In the genomic region with DNA sequence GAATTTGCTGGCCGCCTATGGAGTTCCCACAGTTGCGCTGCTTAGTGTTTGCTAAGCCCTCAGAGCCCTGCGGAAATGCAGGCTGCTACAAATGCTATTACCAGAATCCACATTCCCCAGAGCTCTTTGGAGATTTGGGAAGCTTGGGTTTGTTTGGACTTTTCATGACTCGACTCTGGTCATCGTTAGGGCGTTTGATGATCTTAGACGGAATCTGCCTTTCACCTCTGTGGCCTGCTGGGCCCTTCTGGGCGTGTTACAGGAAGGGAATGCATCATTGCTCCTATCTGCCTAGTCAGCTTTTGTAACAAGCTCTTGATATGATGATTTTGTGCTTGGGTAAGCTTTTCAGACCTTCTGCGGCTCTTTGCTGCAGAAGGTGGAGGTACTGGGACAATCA, we compare ENCODE assay signal across 24 cellular contexts. TPM values are rescaled to one million over a fixed set of nuclear protein-coding genes. Genes with fewer than 3 reads are reported as not detected.
DNase-seq lines count a peak whose midpoint lies in the region; ATAC-seq, FAIRE-seq and TF ChIP-seq lines count a peak whose summit lies in the region.
"Had no signal": no experiment of that assay in that cellular context is flagged by ENCODE, and none has a peak within 500 bp of the region (broad histone marks: within the 10 kb centered on the region; RNA-seq: fewer than 3 reads in every experiment).

No MANE protein-coding gene starts in this region.

- DNase-seq in A549 (ENCODE audit: low read depth in 1 of 2, low spot score in 1 of 2) (no peak), IMR-90 (peak; percentile 30), osteoblast (ENCODE audit: insufficient read length, low spot score, missing footprints) (peak; percentile 71), GM19238 (ENCODE audit: insufficient read length, low spot score) (no peak), NCI-H345 (lab: John Stamatoyannopoulos, UW) (no peak)
- no peak for DNase-seq in stimulated activated CD4-positive, alpha-beta T cell treated with anti-CD3 and anti-CD28 coated beads, Interleukin-12 subunit alpha, Interleukin-12 subunit beta, amount 100 ng/mL, for 4 hours
- DNase-seq: ACHN; activated CD4-positive, CD25-positive, alpha-beta regulatory T cell; activated CD8-positive, alpha-beta T cell treated with anti-CD3 and anti-CD28 coated beads, Interleukin-2, amount 10 ng/mL, durations not matched to agents 7 days and 5 days; activated T-cell treated with anti-CD3 and anti-CD28 coated beads, Interleukin-2, amount 50 U/mL, for 4 hours; CD4-positive, alpha-beta T cell; GOT3; naive thymus-derived CD4-positive, alpha-beta T cell; NCI-H1105; NCI-H2107; NCI-H69; testis had no signal

- no peak overlapping the region for H3K4ac ChIP-seq in IMR-90 (ENCODE audit: low read depth, low read length)

- H3K79me2 ChIP-seq in osteoblast (ENCODE audit: insufficient read depth, low read length) = no peaks in the 10 kb centered on the region

- no peak overlapping the region for H3K9ac ChIP-seq in IMR-90 (ENCODE audit: low read depth, low read length)

- no TSS peak for BruUV-seq in IMR-90 (replicated peaks; lab: Mats Ljungman, UMichigan)

- no peak overlapping the region for H2AK9ac ChIP-seq in IMR-90 (replicated peaks; ENCODE audit: low read depth, low read length, poor library complexity)

- no peak for TF ChIP-seq POLR2A in A549 (IDR thresholded peaks at IDR 0.05; ENCODE audit: low read length)
- TF ChIP-seq POLR2A in IMR-90 (IDR thresholded peaks at IDR 0.05; ENCODE audit: low read depth, low read length) = no peak

- peaks cover 0 to 6% of the 10 kb centered on the region in 2 experiments; a peak in 1 of 4 replicates for H3K79me1 ChIP-seq in IMR-90 (ENCODE audit: low read depth in 1 of 2, low read length in 2 of 2)

- no peak overlapping the region for H3K56ac ChIP-seq in IMR-90 (ENCODE audit: extremely low read depth, insufficient read depth, low read length)

- TF ChIP-seq RAD21 in A549 (conservative IDR thresholded peaks at IDR 0.05 in 1 of 2, IDR thresholded peaks at IDR 0.05 in 1 of 2) (no peak), IMR-90 (IDR thresholded peaks at IDR 0.05; ENCODE audit: low read length) (no peak)

- H3K4me3 ChIP-seq in A549 (no peak overlapping the region), IMR-90 (ENCODE audit: insufficient read depth, low read depth, low read length) (no peak overlapping the region), osteoblast (ENCODE audit: insufficient read depth, low read length) (no peak overlapping the region)
- H3K4me3 ChIP-seq: testis had no signal

- H3K18ac ChIP-seq in IMR-90 (ENCODE audit: low read depth, low read length) = no peak overlapping the region

- CTCF ChIA-PET in A549 (lab: Yijun Ruan, JAX) (interaction anchor here (0.7 to 1.5 kb wide), 3 partner anchors 12 to 188 kb away, joined by 3 read pairs; no protein-coding TSS in a partner anchor), IMR-90 (lab: Yijun Ruan, JAX) (interaction anchor here (0.9 kb wide), 1 partner anchor 181 kb away, joined by 6 read pairs; no protein-coding TSS in a partner anchor)

- TF ChIP-seq CTCF in A549 (IDR thresholded peaks at IDR 0.05) = no peak
- TF ChIP-seq CTCF in IMR-90 (conservative IDR thresholded peaks at IDR 0.05; ENCODE audit: low read depth, low read length) = no peak
- no peak for TF ChIP-seq CTCF in osteoblast (IDR thresholded peaks at IDR 0.05; ENCODE audit: extremely low read depth, low read depth, low read length)

- in situ Hi-C loops in IMR-90 (cut with MboI; ENCODE audit: low sequenced_read_pairs) = no loop called here

- H4K20me1 ChIP-seq in IMR-90 (ENCODE audit: insufficient read depth, low read length) (no peaks in the 10 kb centered on the region), osteoblast (ENCODE audit: insufficient read depth, low read length) (no peaks in the 10 kb centered on the region)

- no peak overlapping the region for H4K5ac ChIP-seq in IMR-90 (ENCODE audit: low read depth, low read length)

- H2BK120ac ChIP-seq in IMR-90 (ENCODE audit: low read depth, low read length) = no peak overlapping the region

- POLR2A ChIA-PET in A549 (lab: Yijun Ruan, JAX) = interaction anchor here (0.7 kb wide), 1 partner anchor 9 kb away, joined by 3 read pairs; no protein-coding TSS in a partner anchor
- POLR2A ChIA-PET in IMR-90 (lab: Charles Lee; ENCODE audit: unreplicated experiment) = no interaction called here

- H3K9me3 ChIP-seq in A549 (no peaks in the 10 kb centered on the region), IMR-90 (ENCODE audit: control insufficient read depth, insufficient read depth, low read length) (no peaks in the 10 kb centered on the region), osteoblast (ENCODE audit: low read depth, low read length) (no peaks in the 10 kb centered on the region)
- H3K9me3 ChIP-seq: testis had no signal

- H3K14ac ChIP-seq in IMR-90 (replicated peaks; ENCODE audit: low read depth, low read length) = no peak overlapping the region; the same call in 1 of the 2 replicates

- H3K23ac ChIP-seq in IMR-90 (ENCODE audit: low read depth, low read length) = no peak overlapping the region

- no peak for TF ChIP-seq EP300 in A549 (IDR thresholded peaks at IDR 0.05)

- 0 out of 2 replicates have a peak, but pooled peaks cover 4% of the 10 kb centered on the region for H3K9me1 ChIP-seq in IMR-90 (ENCODE audit: insufficient read depth, low read length)

- no peak overlapping the region; a peak in 1 of 4 replicates for H4K8ac ChIP-seq in IMR-90 (ENCODE audit: low read depth in 2 of 2, low read length in 2 of 2)

- ATAC-seq in A549 (no peak; a peak in 1 of 6 replicates), IMR-90 (ENCODE audit: low read depth) (peak; percentile 42), esophagus mucosa (peak; percentile 57), HG03196 (IDR thresholded peaks at IDR 0.05; ENCODE audit: unreplicated experiment) (no peak)
- ATAC-seq: activated CD8-positive, alpha-beta T cell treated with anti-CD3 and anti-CD28 coated beads, Interleukin-2, amount 10 ng/mL, durations not matched to agents 7 days and 5 days; activated T-cell treated with anti-CD3 and anti-CD28 coated beads, Interleukin-2, amount 50 U/mL, for 4 hours; naive thymus-derived CD4-positive, alpha-beta T cell had no signal

- H2BK20ac ChIP-seq in IMR-90 (ENCODE audit: low read depth, low read length) = no peak overlapping the region

- FAIRE-seq in A549 (lab: Jason Lieb, UNC) = no peak
- FAIRE-seq: astrocyte, colon had no signal

- H4K91ac ChIP-seq in IMR-90 (ENCODE audit: insufficient read depth, low read depth, low read length) = no peak overlapping the region

- 0 out of 3 replicates have a peak overlapping the region, but pooled peaks have one; percentile 51 for H2BK15ac ChIP-seq in IMR-90 (ENCODE audit: low read depth, low read length)

- H2AFZ ChIP-seq in IMR-90 (replicated peaks; ENCODE audit: low read length, poor library complexity) (no peak overlapping the region), osteoblast (ENCODE audit: low read length) (no peak overlapping the region)

- H3K36me3 ChIP-seq in IMR-90 (ENCODE audit: control insufficient read depth, insufficient read depth, low read length) = no peaks in the 10 kb centered on the region
- H3K36me3 ChIP-seq in osteoblast (ENCODE audit: insufficient read depth, low read length) = no peaks in the 10 kb centered on the region

- H3K27me3 ChIP-seq in IMR-90 (ENCODE audit: control insufficient read depth, insufficient read depth, low read length) (no peaks in the 10 kb centered on the region), osteoblast (ENCODE audit: insufficient read depth, low read length) (no peaks in the 10 kb centered on the region)
- H3K27me3 ChIP-seq: testis had no signal

- H2BK5ac ChIP-seq in IMR-90 (ENCODE audit: low read depth, low read length, poor library complexity, severe bottlenecking) = no peak overlapping the region

- 71% methylated on average over 9 of the region's 9 CpGs for WGBS in A549 (ENCODE audit: missing lambda C conversion rate)
- 60% methylated on average over 1 of the region's 9 CpGs; no CpG with 5 or more reads in 1 of the 2 experiments for WGBS in IMR-90 (ENCODE audit: extremely low coverage in 2 of 2, insufficient read length in 1 of 2), 2 experiments

- H3K4me1 ChIP-seq in A549 (no peaks in the 10 kb centered on the region), IMR-90 (ENCODE audit: control insufficient read depth, insufficient read depth, low read length) (no peaks in the 10 kb centered on the region), osteoblast (ENCODE audit: insufficient read depth, low read length) (peaks cover 28% of the 10 kb centered on the region)
- H3K4me1 ChIP-seq: testis had no signal

- peak overlapping the region; percentile 82 for H2AK5ac ChIP-seq in IMR-90 (ENCODE audit: low read depth, low read length)

- dilution Hi-C loops in IMR-90 (cut with HindIII; ENCODE audit: low sequenced_read_pairs, unreplicated experiment) = no loop called here

- intact Hi-C loops in IMR-90 (cut with micrococcal nuclease) = no loop called here

- H3K27ac ChIP-seq in A549 (no peak overlapping the region), IMR-90 (ENCODE audit: insufficient read depth, low read length) (no peak overlapping the region), osteoblast (ENCODE audit: low read depth, low read length) (peak overlapping the region; percentile 80)
- H3K27ac ChIP-seq: testis had no signal

- H3K4me2 ChIP-seq in A549 (no peak overlapping the region), IMR-90 (ENCODE audit: low read depth, low read length) (no peak overlapping the region), osteoblast (ENCODE audit: insufficient read depth, low read length) (peak overlapping the region; percentile 39)

TF ChIP-seq in A549, 52 proteins besides CTCF, POLR2A, EP300 and RAD21 (continues in another document):
- TF ChIP-seq RCOR1 (IDR thresholded peaks at IDR 0.05; ENCODE audit: low read depth, low read length) (no peak), HEYL (CRISPR knock-in tag; IDR thresholded peaks at IDR 0.05) (no peak), CEBPB (IDR thresholded peaks at IDR 0.05) (no peak), JUNB (IDR thresholded peaks at IDR 0.05) (no peak), MAFK (IDR thresholded peaks at IDR 0.05; ENCODE audit: partially characterized antibody) (peak; percentile 83)

TF ChIP-seq in IMR-90, 13 proteins besides CTCF, POLR2A, EP300 and RAD21:
- TF ChIP-seq MAFK (IDR thresholded peaks at IDR 0.05; ENCODE audit: low read depth, low read length) = peak; percentile 83
- no peak for TF ChIP-seq CEBPB (IDR thresholded peaks at IDR 0.05; ENCODE audit: low read depth, low read length)

RNA-seq across cellular contexts. Expression of a gene that starts 50.8 kb away (rescaled TPM):
- 4.6 and 5.0 TPM in 2 replicates for polyA plus RNA-seq in A549 (2011; rRNA removed)
- 3.4 and 3.7 TPM in 2 replicates for polyA plus RNA-seq in A549 (2012; cell fraction: cytosol; rRNA removed)
- 3.6 and 3.9 TPM in 2 replicates for polyA plus RNA-seq in A549 (2012; cell fraction: nucleus; rRNA removed)
- polyA plus RNA-seq in A549 (2017; fragmentation: RNase III; extraction: RNeasy Plus Mini Kit Qiagen cat#74134 plus additional on column Dnase treatment) = 4.2 to 5.3 TPM (median 4.5 TPM) in 3 replicates
- polyA minus RNA-seq in A549 (2011; rRNA and poly(A)+ RNA removed) = 8.7 and 11.8 TPM in 2 replicates
- 2.3 and 2.5 TPM in 2 replicates for total RNA-seq in IMR-90 (2012; rRNA removed)
- 5.0 and 5.4 TPM in 2 replicates for polyA plus RNA-seq in IMR-90 (2012; rRNA removed)
- 1.8 and 4.5 TPM in 2 replicates for polyA plus RNA-seq in IMR-90 (2012; cell fraction: cytosol; rRNA removed)
- 3.6 and 4.4 TPM in 2 replicates for polyA plus RNA-seq in IMR-90 (2012; cell fraction: nucleus; rRNA removed; ENCODE audit: low replicate concordance)
- 27.7 TPM for total RNA-seq in esophagus mucosa
- total RNA-seq in osteoblast = 17.7 and 19.2 TPM in 2 replicates
- total RNA-seq: activated CD8-positive, alpha-beta T cell treated with anti-CD3 and anti-CD28 coated beads, Interleukin-2, amount 10 ng/mL, durations not matched to agents 7 days and 5 days; activated T-cell treated with anti-CD3 and anti-CD28 coated beads, Interleukin-2, amount 50 U/mL, for 4 hours; CD4-positive, alpha-beta T cell; lung microvascular endothelial cell; OCI-LY7; SK-MEL-5 had no signal
- polyA plus RNA-seq: naive thymus-derived CD4-positive, alpha-beta T cell had no signal

Comparison
In these comparisons a context has a peak if more than half of its experiments do, and no peak if none do; other contexts are left out.
1. ATAC-seq: peak in IMR-90 (single experiment) and esophagus mucosa (single experiment); none in A549 (0 of 2) and HG03196 (single experiment).
2. DNase-seq: peak in IMR-90 (single experiment) and osteoblast (single experiment); none in A549 (0 of 2), GM19238 (single experiment), NCI-H345 (single experiment) and stimulated activated CD4-positive, alpha-beta T cell treated with anti-CD3 and anti-CD28 coated beads, Interleukin-12 subunit alpha, Interleukin-12 subunit beta, amount 100 ng/mL, for 4 hours (single experiment).